Comparison of ENCODE assay signal across 2 cellular contexts in genomic region chr4:158999849-159000248, GRCh38.
TF ChIP-seq lines count a peak whose summit lies in the region.

No MANE protein-coding gene starts in this region.

TF ChIP-seq in K562, 482 proteins besides CTCF, POLR2A, EP300 and RAD21:
- no peak for TF ChIP-seq ZNF518B (CRISPR knock-in tag; IDR thresholded peaks at IDR 0.05)
- TF ChIP-seq ZBTB40 (IDR thresholded peaks at IDR 0.05) = peak; percentile 74
- peak; percentile 71 for TF ChIP-seq ZBTB40 (CRISPR knock-in tag; IDR thresholded peaks at IDR 0.05)
- peak; percentile 49; the same call in 1 of the 2 replicates for TF ChIP-seq ZNF384 (IDR thresholded peaks at IDR 0.05; ENCODE audit: low read depth, low read length)

TF ChIP-seq in neural cell, 6 proteins besides CTCF, POLR2A, EP300 and RAD21 (continued from another document):
- TF ChIP-seq REST (IDR thresholded peaks at IDR 0.05; ENCODE audit: borderline replicate concordance) (no peak), TAF1 (IDR thresholded peaks at IDR 0.05; ENCODE audit: low read depth) (no peak), EZH2 (IDR thresholded peaks at IDR 0.05; ENCODE audit: borderline replicate concordance, insufficient read depth, low read length, poor library complexity, severe bottlenecking) (no peak)
